ENCODE assay signal across 1 cellular context in genomic region chr13:109949395-109949794, GRCh38.
A peak's percentile ranks its signal among the peaks of the same experiment; 100 is the strongest.
TF ChIP-seq lines count a peak whose summit lies in the region.

No MANE protein-coding gene starts in this region.

TF ChIP-seq in K562, 482 proteins besides CTCF, POLR2A, EP300 and RAD21 (continued from another document):
- TF ChIP-seq CUX1 (CRISPR knock-in tag; IDR thresholded peaks at IDR 0.05) (no peak), JUND (IDR thresholded peaks at IDR 0.05; ENCODE audit: borderline replicate concordance, low read depth, low read length) (no peak), JUND (tag; IDR thresholded peaks at IDR 0.05; ENCODE audit: borderline replicate concordance, low read depth, low read length) (0 out of 3 replicates have a peak, but pooled peaks have one; percentile 39), RB1 (IDR thresholded peaks at IDR 0.05; ENCODE audit: low read depth) (no peak), NELFE (IDR thresholded peaks at IDR 0.05; ENCODE audit: insufficient read depth, insufficient read length) (no peak), FOSL1 (tag; conservative IDR thresholded peaks at IDR 0.05) (peak; percentile 57)
